Comparison of ENCODE assay signal across 9 cellular contexts in the genomic region with DNA sequence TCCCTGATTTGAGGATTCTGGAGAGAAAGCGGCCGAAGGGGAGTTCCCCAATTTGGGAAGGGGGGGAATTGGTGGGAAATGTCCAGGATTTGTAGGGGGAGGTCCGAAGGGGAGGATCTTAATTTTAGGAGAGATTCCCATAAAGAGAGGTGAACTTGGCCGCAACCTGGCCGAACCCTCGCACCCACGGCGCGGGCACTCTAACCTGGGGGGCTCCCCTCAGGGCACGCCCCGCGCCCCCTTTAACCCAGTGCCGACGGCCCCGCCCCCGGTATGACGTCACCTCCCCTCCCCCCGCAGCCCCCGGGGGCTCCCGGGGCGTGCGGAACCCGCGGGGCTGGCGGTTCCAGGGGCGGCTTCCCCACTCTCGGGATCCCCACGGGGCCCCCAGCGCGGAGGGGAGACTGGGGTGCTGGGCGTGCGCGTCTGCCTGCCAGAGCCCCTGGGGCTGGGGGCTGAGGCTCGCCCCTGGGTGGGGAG. TPM values are rescaled to one million over a fixed set of nuclear protein-coding genes. Genes with fewer than 3 reads are reported as not detected.
DNase-seq lines count a peak whose midpoint lies in the region; ATAC-seq and TF ChIP-seq lines count a peak whose summit lies in the region.
"Had no signal": no experiment of that assay in that cellular context is flagged by ENCODE, and none has a peak within 500 bp of the region (broad histone marks: within the 10 kb centered on the region; RNA-seq: fewer than 3 reads in every experiment).

No MANE protein-coding gene starts in this region.

- no peak overlapping the region for H3K27ac ChIP-seq in naive thymus-derived CD4-positive, alpha-beta T cell (ENCODE audit: low read depth, low read length)

- peaks cover 0 to 4% of the 10 kb centered on the region in 2 donors for H3K27me3 ChIP-seq in naive thymus-derived CD4-positive, alpha-beta T cell (ENCODE audit: control insufficient read depth in 2 of 2, insufficient read depth in 2 of 2, low read length in 2 of 2)

- no peaks in the 10 kb centered on the region for H3K9me3 ChIP-seq in naive thymus-derived CD4-positive, alpha-beta T cell (ENCODE audit: control insufficient read depth in 2 of 3, low read length in 3 of 3)

- H3K4me3 ChIP-seq in AG10803 (ENCODE audit: low read length) (peak overlapping the region; percentile 65), HFF-Myc (replicated peaks; ENCODE audit: low read depth, low read length) (peak overlapping the region; percentile 66)
- no peak overlapping the region for H3K4me3 ChIP-seq in naive thymus-derived CD4-positive, alpha-beta T cell (ENCODE audit: low read length)

- DNase-seq in AG10803 (ENCODE audit: low read depth) (no peak), HFF-Myc (ENCODE audit: extremely low read depth, low read depth) (no peak), HUDEP-2 (lab: John Stamatoyannopoulos, UW; ENCODE audit: unreplicated experiment in 76 of 76) (no peak)
- DNase-seq in naive thymus-derived CD4-positive, alpha-beta T cell = no peak
- DNase-seq in activated effector memory CD4-positive, alpha-beta T cell treated with Interleukin-2 at 50 U/mL for 16 hours = no peak
- DNase-seq: aorta had no signal

- no peaks in the 10 kb centered on the region for H3K36me3 Mint-ChIP-seq in dendritic cell treated with granulocyte-macrophage colony-stimulating factor and Interleukin-4, amounts not matched to agents 40 ng/mL and 50 ng/mL, for 4 days (ENCODE audit: low read depth)
- H3K36me3 Mint-ChIP-seq in naive thymus-derived CD4-positive, alpha-beta T cell = peaks cover 0 to 8% (median 3%) of the 10 kb centered on the region in 5 donors

- no peak overlapping the region for H3K27ac Mint-ChIP-seq in dendritic cell treated with granulocyte-macrophage colony-stimulating factor and Interleukin-4, amounts not matched to agents 40 ng/mL and 50 ng/mL, for 4 days
- peak overlapping the region in 2 of 9 donors; percentile 36 to 38 for H3K27ac Mint-ChIP-seq in naive thymus-derived CD4-positive, alpha-beta T cell

- CTCF ChIA-PET in naive thymus-derived CD4-positive, alpha-beta T cell (lab: Charles Lee) = no interaction called here

- TF ChIP-seq CTCF in AG10803 (conservative IDR thresholded peaks at IDR 0.05; ENCODE audit: low read length) = no peak
- no peak for TF ChIP-seq CTCF in HFF-Myc (IDR thresholded peaks at IDR 0.05; ENCODE audit: low read depth, low read length, missing control alignments)

- intact Hi-C loops in dendritic cell treated with granulocyte-macrophage colony-stimulating factor and Interleukin-4, amounts not matched to agents 40 ng/mL and 50 ng/mL, for 4 days (cut with micrococcal nuclease) = no loop called here
- intact Hi-C loops in naive thymus-derived CD4-positive, alpha-beta T cell (cut with micrococcal nuclease) = no loop called here

- ATAC-seq in naive thymus-derived CD4-positive, alpha-beta T cell = no peak
- ATAC-seq in GM18858 (IDR thresholded peaks at IDR 0.05; ENCODE audit: unreplicated experiment) = no peak
- no peak for ATAC-seq in HG03196 (IDR thresholded peaks at IDR 0.05; ENCODE audit: unreplicated experiment)

- no peaks in the 10 kb centered on the region for H3K36me3 ChIP-seq in naive thymus-derived CD4-positive, alpha-beta T cell (ENCODE audit: control insufficient read depth in 2 of 3, insufficient read depth in 3 of 3, low read length in 3 of 3)

- peaks cover 13% of the 10 kb centered on the region for H3K4me1 Mint-ChIP-seq in dendritic cell treated with granulocyte-macrophage colony-stimulating factor and Interleukin-4, amounts not matched to agents 40 ng/mL and 50 ng/mL, for 4 days (ENCODE audit: low read depth)
- peaks cover 7 to 34% (median 25%) of the 10 kb centered on the region in 7 donors for H3K4me1 Mint-ChIP-seq in naive thymus-derived CD4-positive, alpha-beta T cell

- POLR2A ChIA-PET in naive thymus-derived CD4-positive, alpha-beta T cell (lab: Charles Lee) = no interaction called here

- peaks cover 78% of the 10 kb centered on the region for H3K27me3 Mint-ChIP-seq in dendritic cell treated with granulocyte-macrophage colony-stimulating factor and Interleukin-4, amounts not matched to agents 40 ng/mL and 50 ng/mL, for 4 days
- H3K27me3 Mint-ChIP-seq in naive thymus-derived CD4-positive, alpha-beta T cell = peaks cover 56 to 71% (median 64%) of the 10 kb centered on the region in 5 donors

- peaks cover 0 to 8% of the 10 kb centered on the region in 2 donors for H3K4me1 ChIP-seq in naive thymus-derived CD4-positive, alpha-beta T cell (ENCODE audit: control insufficient read depth in 2 of 2, insufficient read depth in 2 of 2, low read length in 2 of 2)

- no peaks in the 10 kb centered on the region for H3K9me3 Mint-ChIP-seq in dendritic cell treated with granulocyte-macrophage colony-stimulating factor and Interleukin-4, amounts not matched to agents 40 ng/mL and 50 ng/mL, for 4 days
- peaks cover 0 to 10% (median 0%) of the 10 kb centered on the region in 11 donors for H3K9me3 Mint-ChIP-seq in naive thymus-derived CD4-positive, alpha-beta T cell

- peak overlapping the region; percentile 21 for H3K4me3 Mint-ChIP-seq in dendritic cell treated with granulocyte-macrophage colony-stimulating factor and Interleukin-4, amounts not matched to agents 40 ng/mL and 50 ng/mL, for 4 days
- H3K4me3 Mint-ChIP-seq in naive thymus-derived CD4-positive, alpha-beta T cell = peak overlapping the region; percentile 39 to 82 (median 70)

RNA-seq across cellular contexts. Expression of a gene that starts 1.1 kb away (rescaled TPM):
- 1 to 10 TPM in 4 of 5 experiments, not detected in 1; 2.5 to 9.3 (median 5.0) TPM for total RNA-seq in naive thymus-derived CD4-positive, alpha-beta T cell
- 1 to 10 TPM in 1 of 2 donors, under 1 TPM in 1; 0.51 to 2.0 TPM for polyA plus RNA-seq in naive thymus-derived CD4-positive, alpha-beta T cell
